In the genomic region with DNA sequence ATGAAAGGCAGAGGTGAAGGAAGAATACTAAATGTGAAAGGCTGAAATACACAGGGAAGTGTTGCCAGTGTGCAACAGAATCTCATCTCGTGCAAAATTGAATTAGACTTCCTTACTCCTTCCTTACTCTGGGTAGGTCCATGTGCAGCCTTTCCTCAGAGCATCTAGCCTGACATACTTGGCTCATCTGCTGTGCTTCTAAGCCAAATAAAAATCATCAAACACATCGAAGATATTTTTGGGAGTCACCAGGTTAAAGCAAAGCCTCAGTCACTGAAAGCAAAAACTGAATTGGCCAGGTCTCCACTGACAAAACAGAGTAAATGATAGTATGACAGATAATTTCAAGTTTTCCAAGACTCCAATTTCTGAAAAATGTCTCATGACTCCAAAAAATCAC, we compare ENCODE assay signal across 26 cellular contexts. TPM values are rescaled to one million over a fixed set of nuclear protein-coding genes. Genes with fewer than 3 reads are reported as not detected.
DNase-seq lines count a peak whose midpoint lies in the region; ATAC-seq, FAIRE-seq and TF ChIP-seq lines count a peak whose summit lies in the region.
"Had no signal": no experiment of that assay in that cellular context is flagged by ENCODE, and none has a peak within 500 bp of the region (broad histone marks: within the 10 kb centered on the region; RNA-seq: fewer than 3 reads in every experiment).

No MANE protein-coding gene starts in this region.

- H3F3A ChIP-seq in GM23338 (replicated peaks; ENCODE audit: low read depth) = no peaks in the 10 kb centered on the region

- no peak for TF ChIP-seq CTCF in GM23338 (conservative IDR thresholded peaks at IDR 0.05; ENCODE audit: low read depth in 2 of 2)
- TF ChIP-seq CTCF in GM12878 (IDR thresholded peaks at IDR 0.05 in 2 of 3, conservative IDR thresholded peaks at IDR 0.05 in 1 of 3; ENCODE audit: control insufficient read depth in 2 of 3, extremely low read depth in 1 of 3, insufficient read depth in 1 of 3, low read depth in 3 of 3, low read length in 3 of 3) = no peak
- no peak for TF ChIP-seq CTCF in neural crest cell (conservative IDR thresholded peaks at IDR 0.05)

- H3K9ac ChIP-seq in GM12878 (ENCODE audit: control insufficient read depth, insufficient read depth, low read length) = no peak overlapping the region

- no peak for ATAC-seq in activated naive CD8-positive, alpha-beta T cell treated with anti-CD3 and anti-CD28 coated beads, Interleukin-2, amount 10 ng/mL, durations not matched to agents 7 days and 5 days (ENCODE audit: low read depth)
- ATAC-seq in activated naive CD8-positive, alpha-beta T cell treated with anti-CD3 and anti-CD28 coated beads, Interleukin-2, amount 50 U/mL, for 24 hours = no peak
- ATAC-seq in GM23338 = no peak
- ATAC-seq in GM12878 = no peak
- ATAC-seq in GM21526 (IDR thresholded peaks at IDR 0.05; ENCODE audit: low FRiP score, unreplicated experiment) = no peak
- ATAC-seq: gastroesophageal sphincter, lower lobe of right lung had no signal

- H2AFZ ChIP-seq in GM23338 = no peak overlapping the region
- no peak overlapping the region for H2AFZ ChIP-seq in GM12878 (ENCODE audit: control insufficient read depth, low read depth, low read length)

- no peaks in the 10 kb centered on the region for H3K79me2 ChIP-seq in GM23338 (replicated peaks; ENCODE audit: insufficient read depth)
- peaks cover 8% of the 10 kb centered on the region for H3K79me2 ChIP-seq in GM12878 (ENCODE audit: control insufficient read depth, insufficient read depth, low read length)

- no peak overlapping the region for H3K4me3 ChIP-seq in GM23338
- H3K4me3 ChIP-seq in GM12878 = no peak overlapping the region
- H3K4me3 ChIP-seq: coronary artery, gastroesophageal sphincter, lower lobe of right lung, spleen, stomach had no signal

- no peak overlapping the region for H3K4me2 ChIP-seq in GM23338
- H3K4me2 ChIP-seq in GM12878 (ENCODE audit: control insufficient read depth, insufficient read depth) = no peak overlapping the region

- in situ Hi-C loops in GM12878 (cut with MboI) = no loop called here

- POLR2A ChIA-PET in activated naive CD8-positive, alpha-beta T cell treated with anti-CD3 and anti-CD28 coated beads, Interleukin-2, amount 10 ng/mL, durations not matched to agents 7 days and 5 days (lab: Charles Lee) = interaction anchor here (1.4 kb wide), 1 partner anchor 18 kb away, joined by 4 read pairs; no protein-coding TSS in a partner anchor
- POLR2A ChIA-PET in GM12878 (lab: Charles Lee) = interaction anchor here (1.0 kb wide), 1 partner anchor 334 kb away, joined by 3 read pairs; no protein-coding TSS in a partner anchor

- RAD21 ChIA-PET in GM12878 (lab: Charles Lee; ENCODE audit: unreplicated experiment) = interaction anchor here (1.0 kb wide), 1 partner anchor 14 kb away, joined by 4 read pairs; no protein-coding TSS in a partner anchor

- H3K27ac ChIP-seq in GM23338 (ENCODE audit: low read depth) (peak overlapping the region; percentile 6; the same call in 1 of the 2 replicates), GM12878 (ENCODE audit: control insufficient read depth, insufficient read depth) (no peak overlapping the region)
- H3K27ac ChIP-seq: coronary artery, gastroesophageal sphincter, lower lobe of right lung, spleen, stomach, tibial nerve had no signal

- WGBS in GM12878 (ENCODE audit: insufficient coverage, insufficient replicate concordance, low lambda C conversion rate, missing lambda C conversion rate) = 96% methylated on average over 2 of the region's 2 CpGs

- SMC1A ChIA-PET in GM12878 (lab: Charles Lee; ENCODE audit: uncharacterized antibody, unreplicated experiment) = interaction anchor here (0.6 to 6.9 kb wide), 5 partner anchors 10 to 612 kb away, joined by 3 to 46 read pairs (median 7); no protein-coding TSS in a partner anchor

- BruUV-seq in GM12878 (replicated peaks; lab: Mats Ljungman, UMichigan) = no TSS peak

- H3K27ac Mint-ChIP-seq in activated naive CD8-positive, alpha-beta T cell treated with anti-CD3 and anti-CD28 coated beads, Interleukin-2, amount 10 ng/mL, durations not matched to agents 7 days and 5 days = peak overlapping the region; percentile 4
- H3K27ac Mint-ChIP-seq in activated naive CD8-positive, alpha-beta T cell treated with anti-CD3 and anti-CD28 coated beads, Interleukin-2, amount 50 U/mL, for 24 hours = no peak overlapping the region
- peak overlapping the region; percentile 37; the same call in 1 of the 2 replicates for H3K27ac Mint-ChIP-seq in GM23338
- H3K27ac Mint-ChIP-seq in neural crest cell (ENCODE audit: unreplicated experiment) = peak overlapping the region; percentile 88
- H3K27ac Mint-ChIP-seq: endodermal cell had no signal

- H3K9me3 Mint-ChIP-seq in activated naive CD8-positive, alpha-beta T cell treated with anti-CD3 and anti-CD28 coated beads, Interleukin-2, amount 10 ng/mL, durations not matched to agents 7 days and 5 days = no peaks in the 10 kb centered on the region
- H3K9me3 Mint-ChIP-seq in activated naive CD8-positive, alpha-beta T cell treated with anti-CD3 and anti-CD28 coated beads, Interleukin-2, amount 50 U/mL, for 24 hours = no peaks in the 10 kb centered on the region
- H3K9me3 Mint-ChIP-seq in GM23338 (no peaks in the 10 kb centered on the region), neural crest cell (no peaks in the 10 kb centered on the region)
- H3K9me3 Mint-ChIP-seq: endodermal cell had no signal

- H3K9me3 ChIP-seq in GM12878 (replicated peaks; ENCODE audit: control insufficient read depth, insufficient read depth, low read length) = no peaks in the 10 kb centered on the region
- H3K9me3 ChIP-seq: gastroesophageal sphincter, lower lobe of right lung, spleen, stomach, tibial nerve had no signal

- H3K27me3 Mint-ChIP-seq in activated naive CD8-positive, alpha-beta T cell treated with anti-CD3 and anti-CD28 coated beads, Interleukin-2, amount 10 ng/mL, durations not matched to agents 7 days and 5 days = no peaks in the 10 kb centered on the region
- no peaks in the 10 kb centered on the region for H3K27me3 Mint-ChIP-seq in activated naive CD8-positive, alpha-beta T cell treated with anti-CD3 and anti-CD28 coated beads, Interleukin-2, amount 50 U/mL, for 24 hours
- no peaks in the 10 kb centered on the region for H3K27me3 Mint-ChIP-seq in GM23338 (ENCODE audit: insufficient read depth, low read depth, poor library complexity)
- no peaks in the 10 kb centered on the region for H3K27me3 Mint-ChIP-seq in neural crest cell (ENCODE audit: low read depth)

- peaks cover 3% of the 10 kb centered on the region; the same call in 1 of the 2 replicates for H3K36me3 ChIP-seq in GM23338 (ENCODE audit: insufficient read depth)
- peaks cover 2 to 17% of the 10 kb centered on the region in 2 experiments; a peak in 3 of 4 replicates for H3K36me3 ChIP-seq in GM12878 (ENCODE audit: control insufficient read depth in 2 of 2, insufficient read depth in 2 of 2, low read length in 1 of 2)
- H3K36me3 ChIP-seq: tibial nerve had no signal

- intact Hi-C loops in GM12878 (cut with micrococcal nuclease; ENCODE audit: unreplicated experiment) = no loop called here

- TF ChIP-seq POLR2A in GM12878 (IDR thresholded peaks at IDR 0.05; ENCODE audit: low read depth, low read length) (no peak), erythroblast (IDR thresholded peaks at IDR 0.05; ENCODE audit: low read length) (no peak)

- FAIRE-seq in GM12878 (lab: Jason Lieb, UNC) = no peak
- FAIRE-seq: GM19239 had no signal

- no peak overlapping the region for H3K4me3 Mint-ChIP-seq in activated naive CD8-positive, alpha-beta T cell treated with anti-CD3 and anti-CD28 coated beads, Interleukin-2, amount 10 ng/mL, durations not matched to agents 7 days and 5 days
- H3K4me3 Mint-ChIP-seq in activated naive CD8-positive, alpha-beta T cell treated with anti-CD3 and anti-CD28 coated beads, Interleukin-2, amount 50 U/mL, for 24 hours = no peak overlapping the region
- no peak overlapping the region for H3K4me3 Mint-ChIP-seq in GM23338
- no peak overlapping the region for H3K4me3 Mint-ChIP-seq in neural crest cell
- H3K4me3 Mint-ChIP-seq: endodermal cell had no signal

- H4K20me1 ChIP-seq in GM23338 (replicated peaks; ENCODE audit: insufficient read depth) (no peaks in the 10 kb centered on the region), GM12878 (ENCODE audit: control insufficient read depth, insufficient read depth) (no peaks in the 10 kb centered on the region)

- TF ChIP-seq RAD21 in GM12878 (IDR thresholded peaks at IDR 0.05; ENCODE audit: insufficient read depth, low read depth, low read length) = no peak

- H3K4me1 ChIP-seq in GM23338 (ENCODE audit: insufficient read depth) = peaks cover 10% of the 10 kb centered on the region
- H3K4me1 ChIP-seq in GM12878 (ENCODE audit: control insufficient read depth, insufficient read depth, low read length) = peaks cover 6% of the 10 kb centered on the region; the same call in 1 of the 2 replicates
- H3K4me1 ChIP-seq: lower lobe of right lung, stomach, tibial nerve had no signal

- DNase-seq in activated naive CD8-positive, alpha-beta T cell treated with anti-CD3 and anti-CD28 coated beads, Interleukin-2, amount 10 ng/mL, durations not matched to agents 7 days and 5 days = no peak
- DNase-seq in activated naive CD8-positive, alpha-beta T cell treated with anti-CD3 and anti-CD28 coated beads, Interleukin-2, amount 50 U/mL, for 24 hours = no peak
- no peak for DNase-seq in GM23338 (ENCODE audit: low spot score)
- DNase-seq in GM12878 (ENCODE audit: low read depth, low spot score) = no peak
- DNase-seq in neural crest cell (ENCODE audit: low read depth, low spot score) = no peak
- DNase-seq in erythroblast (lab: John Stamatoyannopoulos, UW) = no peak
- no peak for DNase-seq in globus pallidus (ENCODE audit: low spot score)
- DNase-seq: activated CD4-positive, alpha-beta T cell treated with anti-CD3 and anti-CD28 coated beads, Interleukin-2, amount 50 U/mL, for 1 hour; endodermal cell; islet precursor cell; Kasumi-1; lower lobe of right lung; NCI-H1048; NCI-H187; NCI-H345; NCI-H82; retina; SHP77; spleen; stimulated activated CD4-positive, alpha-beta T cell treated with anti-CD3 and anti-CD28 coated beads, Interleukin-4, amount 100 ng/mL, for 24 hours; stomach had no signal

- CTCF ChIA-PET in GM12878 (lab: Yijun Ruan, JAX) = interaction anchor here (1.0 to 1.6 kb wide), 2 partner anchors 8 to 15 kb away, joined by 3 to 5 read pairs; no protein-coding TSS in a partner anchor

- H3K27me3 ChIP-seq in GM23338 (ENCODE audit: insufficient read depth) (no peaks in the 10 kb centered on the region), GM12878 (replicated peaks in 1 of 2; ENCODE audit: control insufficient read depth in 2 of 2, insufficient read depth in 2 of 2, low read length in 1 of 2) (no peaks in the 10 kb centered on the region)
- H3K27me3 ChIP-seq: gastroesophageal sphincter, spleen, stomach, tibial nerve had no signal

- no peak for TF ChIP-seq EP300 in GM12878 (IDR thresholded peaks at IDR 0.05; ENCODE audit: borderline replicate concordance in 1 of 2, control insufficient read depth in 1 of 2, low read depth in 2 of 2, low read length in 2 of 2)

- H3K4me1 Mint-ChIP-seq in activated naive CD8-positive, alpha-beta T cell treated with anti-CD3 and anti-CD28 coated beads, Interleukin-2, amount 10 ng/mL, durations not matched to agents 7 days and 5 days = peaks cover 19% of the 10 kb centered on the region
- H3K4me1 Mint-ChIP-seq in activated naive CD8-positive, alpha-beta T cell treated with anti-CD3 and anti-CD28 coated beads, Interleukin-2, amount 50 U/mL, for 24 hours = peaks cover 3% of the 10 kb centered on the region
- peaks cover 12% of the 10 kb centered on the region; the same call in 2 of the 3 replicates for H3K4me1 Mint-ChIP-seq in GM23338
- H3K4me1 Mint-ChIP-seq in neural crest cell = no peaks in the 10 kb centered on the region
- H3K4me1 Mint-ChIP-seq: endodermal cell had no signal

- H3K9me2 ChIP-seq in GM23338 (ENCODE audit: insufficient read depth) = no peaks in the 10 kb centered on the region

- H3K36me3 Mint-ChIP-seq in activated naive CD8-positive, alpha-beta T cell treated with anti-CD3 and anti-CD28 coated beads, Interleukin-2, amount 10 ng/mL, durations not matched to agents 7 days and 5 days = peaks cover 32% of the 10 kb centered on the region
- peaks cover 30% of the 10 kb centered on the region for H3K36me3 Mint-ChIP-seq in activated naive CD8-positive, alpha-beta T cell treated with anti-CD3 and anti-CD28 coated beads, Interleukin-2, amount 50 U/mL, for 24 hours (ENCODE audit: low read depth)
- H3K36me3 Mint-ChIP-seq in GM23338 (ENCODE audit: low read depth) = peaks cover 12% of the 10 kb centered on the region; the same call in 2 of the 3 replicates
- peaks cover 19% of the 10 kb centered on the region for H3K36me3 Mint-ChIP-seq in neural crest cell (ENCODE audit: low read depth)

RNA-seq across cellular contexts. Expression of a gene that starts 19.3 kb away (rescaled TPM):
- 10 to 100 TPM; 47.0 to 47.1 TPM for total RNA-seq in activated naive CD8-positive, alpha-beta T cell treated with anti-CD3 and anti-CD28 coated beads, Interleukin-2, amount 10 ng/mL, durations not matched to agents 7 days and 5 days
- 92.0 and 106 TPM in 2 replicates for total RNA-seq in GM23338 (2014; rRNA removed; shearing (Covaris generic))
- 21.6 and 25.0 TPM in 2 replicates for polyA plus RNA-seq in GM23338 (2016; fragmentation: Nextera tagmentation; extraction: Ambion mirVana)
- 354 and 365 TPM in 2 replicates for total RNA-seq in GM12878 (2013; cell fraction: nucleolus; rRNA removed)
- total RNA-seq in GM12878 (2014; rRNA removed) = 73.9 and 99.0 TPM in 2 replicates
- 90.3 and 91.8 TPM in 2 replicates for total RNA-seq in GM12878 (2014; rRNA removed; fragmentation: Illumina TruSeq; extraction: Trizol)
- 67.8 and 75.7 TPM in 2 replicates for total RNA-seq in GM12878 (2021)
- 34.0 TPM for polyA plus RNA-seq in GM12878 (2011; ENCODE audit: low read depth)
- 190 and 286 TPM in 2 replicates for polyA plus RNA-seq in GM12878 (2011; rRNA removed)
- polyA plus RNA-seq in GM12878 (2011; cell fraction: cytosol; rRNA removed) = 71.7 and 82.6 TPM in 2 replicates
- 150 and 156 TPM in 2 replicates for polyA plus RNA-seq in GM12878 (2011; cell fraction: nucleus; rRNA removed)
- polyA plus RNA-seq in GM12878 (2012) = 45.6 and 78.3 TPM in 2 replicates
- polyA plus RNA-seq in GM12878 (2014; fragmentation: Illumina TruSeq; extraction: Trizol) = 70.4 and 93.1 TPM in 2 replicates
- polyA plus RNA-seq in GM12878 (2014; fragmentation: Nextera tagmentation; extraction: Ambion mirVana) = 10 to 100 TPM; 41.9 to 53.3 TPM
- polyA plus RNA-seq in GM12878 (2014; rRNA removed) = 54.6 and 72.8 TPM in 2 replicates
- 10 to 100 TPM; 45.1 to 49.1 TPM for polyA plus RNA-seq in GM12878 (2016; fragmentation: Nextera tagmentation; extraction: Ambion mirVana)
- polyA minus RNA-seq in GM12878 (2011; rRNA and poly(A)+ RNA removed) = 102 and 122 TPM in 2 replicates
- polyA minus RNA-seq in GM12878 (2011; cell fraction: cytosol; rRNA and poly(A)+ RNA removed) = 40.1 and 45.1 TPM in 2 replicates
- 81.0 and 92.8 TPM in 2 replicates for polyA minus RNA-seq in GM12878 (2011; cell fraction: nucleus; rRNA and poly(A)+ RNA removed)
- 62.3 and 62.5 TPM in 2 replicates for total RNA-seq in neural crest cell
